29 cellular contexts compared by ENCODE assay signal in genomic region chr3:101329016-101329673, GRCh38.
"Had no signal": no experiment of that assay in that cellular context is flagged by ENCODE, and none has a peak within 500 bp of the region (broad histone marks: within the 10 kb centered on the region; RNA-seq: fewer than 3 reads in every experiment).

No MANE protein-coding gene starts in this region.

- H3K27me3 ChIP-seq: brain microvascular endothelial cell, esophagus muscularis mucosa, foreskin keratinocyte, gastrocnemius medialis had no signal

- H3K9me3 ChIP-seq: esophagus muscularis mucosa, gastrocnemius medialis had no signal

- H3K27ac ChIP-seq: brain microvascular endothelial cell, esophagus muscularis mucosa, foreskin keratinocyte, gastrocnemius medialis, WERI-Rb-1 had no signal

- DNase-seq: activated B cell treated with CpG ODN at 0.5 μM for 24 hours; activated CD4-positive, alpha-beta T cell treated with anti-CD3 and anti-CD28 coated beads for 48 hours; activated CD4-positive, alpha-beta T cell treated with anti-CD3 and anti-CD28 coated beads, Interleukin-2, amount 50 U/mL, for 1 hour; activated CD4-positive, alpha-beta T cell treated with anti-CD3 and anti-CD28 coated beads, Interleukin-2, amount 50 U/mL, for 48 hours; activated CD8-positive, alpha-beta memory T cell treated with anti-CD3 and anti-CD28 coated beads for 24 hours; activated CD8-positive, alpha-beta T cell treated with anti-CD3 and anti-CD28 coated beads for 36 hours; activated effector memory CD4-positive, alpha-beta T cell treated with Interleukin-2 at 50 U/mL for 16 hours; activated gamma-delta T cell treated with Interleukin-2 at 50 U/mL for 16 hours; activated naive CD4-positive, alpha-beta T cell treated with anti-CD3 and anti-CD28 coated beads, Interleukin-2, amount 50 U/mL, for 16 hours; activated naive CD4-positive, alpha-beta T cell treated with Interleukin-2 at 50 U/mL for 16 hours; activated T-cell treated with anti-CD3 and anti-CD28 coated beads, Interleukin-2, amount 50 U/mL, for 4 hours; amniotic stem cell; anterior cingulate cortex; brain microvascular endothelial cell; caudate nucleus; cortex of kidney; dermis blood vessel endothelial cell; effector CD4-positive, alpha-beta T cell; effector memory CD8-positive, alpha-beta T cell; erythroblast; foreskin keratinocyte; gastrocnemius medialis; glutamatergic neuron; T-cell; T1000; WERI-Rb-1 had no signal

- H3K36me3 ChIP-seq: brain microvascular endothelial cell, WERI-Rb-1 had no signal

- H3K4me3 ChIP-seq: esophagus muscularis mucosa, gastrocnemius medialis had no signal

- ATAC-seq: activated CD4-positive, CD25-positive, alpha-beta regulatory T cell treated with anti-CD3 and anti-CD28 coated beads, Interleukin-2, amount 50 U/mL, for 24 hours; activated CD8-positive, alpha-beta T cell treated with anti-CD3 and anti-CD28 coated beads for 36 hours; activated T-cell treated with anti-CD3 and anti-CD28 coated beads, Interleukin-2, amount 50 U/mL, for 4 hours; activated T-helper 17 cell treated with anti-CD3 and anti-CD28 coated beads, Interleukin-2, amount 50 U/mL, for 72 hours; effector memory CD8-positive, alpha-beta T cell; foreskin keratinocyte; gastrocnemius medialis; T-cell had no signal

- H3K4me1 ChIP-seq: esophagus muscularis mucosa, foreskin keratinocyte, gastrocnemius medialis had no signal
